ENCODE assay signal across 27 cellular contexts in genomic region chr14:67553547-67553946, GRCh38.
"Had no signal": no experiment of that assay in that cellular context is flagged by ENCODE, and none has a peak within 500 bp of the region (broad histone marks: within the 10 kb centered on the region; RNA-seq: fewer than 3 reads in every experiment).

No MANE protein-coding gene starts in this region.

- H3K4me1 Mint-ChIP-seq: activated T-helper 17 cell treated with anti-CD3 and anti-CD28 coated beads, Interleukin-2, amount 50 U/mL, for 72 hours; immature natural killer cell; stimulated activated effector memory CD8-positive, alpha-beta T cell treated with anti-CD3 and anti-CD28 coated beads, Interleukin-12 subunit alpha, Interleukin-12 subunit beta, amount 100 ng/mL, for 72 hours had no signal

- H3K4me3 Mint-ChIP-seq: activated CD8-positive, alpha-beta T cell treated with anti-CD3 and anti-CD28 coated beads for 36 hours; activated T-cell treated with anti-CD3 and anti-CD28 coated beads, Interleukin-2, amount 50 U/mL, for 4 hours; activated T-helper 17 cell treated with anti-CD3 and anti-CD28 coated beads, Interleukin-2, amount 50 U/mL, for 72 hours; immature natural killer cell; naive thymus-derived CD8-positive, alpha-beta T cell; stimulated activated effector memory CD8-positive, alpha-beta T cell treated with anti-CD3 and anti-CD28 coated beads, Interleukin-12 subunit alpha, Interleukin-12 subunit beta, amount 100 ng/mL, for 72 hours; stimulated activated naive CD8-positive, alpha-beta T cell treated with anti-CD3 and anti-CD28 coated beads, Interleukin-15, Interleukin-2, amounts not matched to agents 100 ng/mL and 50 ng/mL, for 24 hours; WTC11 had no signal

- H3K9me3 ChIP-seq: gastroesophageal sphincter, heart left ventricle, lower lobe of right lung, right lobe of liver, tibial artery had no signal

- H3K36me3 Mint-ChIP-seq: immature natural killer cell; naive thymus-derived CD8-positive, alpha-beta T cell; stimulated activated effector memory CD8-positive, alpha-beta T cell treated with anti-CD3 and anti-CD28 coated beads, Interleukin-12 subunit alpha, Interleukin-12 subunit beta, amount 100 ng/mL, for 72 hours had no signal

- H3K9me3 Mint-ChIP-seq: activated CD8-positive, alpha-beta T cell treated with anti-CD3 and anti-CD28 coated beads for 36 hours; activated T-cell treated with anti-CD3 and anti-CD28 coated beads, Interleukin-2, amount 50 U/mL, for 4 hours; activated T-helper 17 cell treated with anti-CD3 and anti-CD28 coated beads, Interleukin-2, amount 50 U/mL, for 72 hours; immature natural killer cell; naive thymus-derived CD8-positive, alpha-beta T cell; stimulated activated effector memory CD8-positive, alpha-beta T cell treated with anti-CD3 and anti-CD28 coated beads, Interleukin-12 subunit alpha, Interleukin-12 subunit beta, amount 100 ng/mL, for 72 hours; stimulated activated naive CD8-positive, alpha-beta T cell treated with anti-CD3 and anti-CD28 coated beads, Interleukin-15, Interleukin-2, amounts not matched to agents 100 ng/mL and 50 ng/mL, for 24 hours; WTC11 had no signal

- H3K4me3 ChIP-seq: gastroesophageal sphincter, heart left ventricle, lower lobe of right lung, right lobe of liver, tibial artery had no signal

- H3K27me3 Mint-ChIP-seq: activated CD8-positive, alpha-beta T cell treated with anti-CD3 and anti-CD28 coated beads for 36 hours; progenitor cell of endocrine pancreas; stimulated activated naive CD8-positive, alpha-beta T cell treated with anti-CD3 and anti-CD28 coated beads, Interleukin-15, Interleukin-2, amounts not matched to agents 100 ng/mL and 50 ng/mL, for 24 hours had no signal

- DNase-seq: activated CD4-positive, alpha-beta T cell treated with anti-CD3 and anti-CD28 coated beads for 1 hour; activated CD4-positive, alpha-beta T cell treated with anti-CD3 and anti-CD28 coated beads, Interleukin-2, amount 50 U/mL, for 1 hour; activated CD8-positive, alpha-beta T cell treated with anti-CD3 and anti-CD28 coated beads for 36 hours; activated gamma-delta T cell treated with Interleukin-2 at 50 U/mL for 16 hours; activated naive CD4-positive, alpha-beta T cell treated with anti-CD3 and anti-CD28 coated beads, Interleukin-2, amount 50 U/mL, for 16 hours; activated T-cell treated with anti-CD3 and anti-CD28 coated beads, Interleukin-2, amount 50 U/mL, for 4 hours; dermis blood vessel endothelial cell; effector memory CD4-positive, alpha-beta T cell; heart left ventricle; hypothalamus; immature natural killer cell; lower lobe of right lung; mesenchymal stem cell; naive thymus-derived CD8-positive, alpha-beta T cell; right lobe of liver; small intestine; stimulated activated CD4-positive, alpha-beta T cell treated with anti-CD3 and anti-CD28 coated beads, Interleukin-4, amount 100 ng/mL, for 24 hours; T-helper 2 cell; tibial artery had no signal

- H3K27ac ChIP-seq: gastroesophageal sphincter, heart left ventricle, lower lobe of right lung, right lobe of liver, tibial artery had no signal

- H3K4me1 ChIP-seq: gastroesophageal sphincter, heart left ventricle, lower lobe of right lung, right lobe of liver, tibial artery had no signal

- H3K36me3 ChIP-seq: gastroesophageal sphincter, heart left ventricle, lower lobe of right lung, right lobe of liver, tibial artery had no signal

- ATAC-seq: activated CD8-positive, alpha-beta T cell treated with anti-CD3 and anti-CD28 coated beads for 36 hours; activated T-cell treated with anti-CD3 and anti-CD28 coated beads, Interleukin-2, amount 50 U/mL, for 4 hours; activated T-helper 17 cell treated with anti-CD3 and anti-CD28 coated beads, Interleukin-2, amount 50 U/mL, for 72 hours; gastroesophageal sphincter; heart left ventricle; left lobe of liver; lower lobe of right lung; naive thymus-derived CD8-positive, alpha-beta T cell; SK-N-SH treated with all-trans-retinoic acid at 6 μM for 48 hours; stimulated activated effector memory CD8-positive, alpha-beta T cell treated with anti-CD3 and anti-CD28 coated beads, Interleukin-12 subunit alpha, Interleukin-12 subunit beta, amount 100 ng/mL, for 72 hours; WTC11 had no signal

- H3K27ac Mint-ChIP-seq: activated CD8-positive, alpha-beta T cell treated with anti-CD3 and anti-CD28 coated beads for 36 hours; activated T-helper 17 cell treated with anti-CD3 and anti-CD28 coated beads, Interleukin-2, amount 50 U/mL, for 72 hours; immature natural killer cell; naive thymus-derived CD8-positive, alpha-beta T cell; progenitor cell of endocrine pancreas; stimulated activated effector memory CD8-positive, alpha-beta T cell treated with anti-CD3 and anti-CD28 coated beads, Interleukin-12 subunit alpha, Interleukin-12 subunit beta, amount 100 ng/mL, for 72 hours; stimulated activated naive CD8-positive, alpha-beta T cell treated with anti-CD3 and anti-CD28 coated beads, Interleukin-15, Interleukin-2, amounts not matched to agents 100 ng/mL and 50 ng/mL, for 24 hours had no signal

- H3K27me3 ChIP-seq: gastroesophageal sphincter, heart left ventricle, right lobe of liver, tibial artery had no signal
